24 cellular contexts compared by ENCODE assay signal in the genomic region with DNA sequence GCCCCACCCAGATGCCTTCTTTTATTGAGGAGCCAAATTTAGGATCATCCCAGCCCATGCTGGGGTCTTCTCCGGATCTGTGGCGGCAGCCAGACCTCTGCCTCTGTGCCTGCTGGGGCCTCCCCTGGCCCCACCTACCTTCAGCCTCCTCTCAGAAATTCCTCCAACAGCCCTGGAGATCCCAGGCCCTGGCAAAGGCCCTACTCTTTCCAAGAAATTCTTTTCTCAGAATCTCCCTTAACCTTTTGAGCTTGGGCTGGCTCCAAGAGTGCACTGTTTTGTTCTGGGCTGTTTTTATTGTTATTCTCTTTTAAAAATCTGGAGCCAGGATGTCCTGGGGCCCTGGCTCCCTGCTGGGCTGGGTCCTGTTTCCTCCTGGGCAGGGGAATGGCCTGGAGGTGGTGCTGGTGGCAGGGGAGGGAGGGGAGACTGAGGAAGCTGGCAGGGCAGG. TPM values are rescaled to one million over a fixed set of nuclear protein-coding genes. Genes with fewer than 3 reads are reported as not detected.
DNase-seq lines count a peak whose midpoint lies in the region; ATAC-seq and TF ChIP-seq lines count a peak whose summit lies in the region.
"Had no signal": no experiment of that assay in that cellular context is flagged by ENCODE, and none has a peak within 500 bp of the region (broad histone marks: within the 10 kb centered on the region; RNA-seq: fewer than 3 reads in every experiment).

No MANE protein-coding gene starts in this region.

- H3K9me3 ChIP-seq in H9 (ENCODE audit: control insufficient read depth, low read depth, low read length) (no peaks in the 10 kb centered on the region), left ventricle myocardium inferior (replicated peaks) (no peaks in the 10 kb centered on the region), SJCRH30 (replicated peaks) (no peaks in the 10 kb centered on the region)
- H3K9me3 ChIP-seq: adrenal gland, esophagus muscularis mucosa, SJSA1 had no signal

- WGBS in H9 (ENCODE audit: extremely low coverage, insufficient read length, low lambda C conversion rate), result no CpG with 5 or more reads among the region's 2 CpGs

- no peak overlapping the region for H2BK15ac ChIP-seq in H9 (ENCODE audit: low read depth, low read length)

- H3K36me3 Mint-ChIP-seq in H9 (ENCODE audit: insufficient read depth in 1 of 3, low read depth in 3 of 3), result peaks cover 44 to 89% (median 53%) of the 10 kb centered on the region in 3 experiments

- no peak overlapping the region for H3K23ac ChIP-seq in H9 (ENCODE audit: insufficient read length, low read depth, low read length)

- intact Hi-C loops in left ventricle myocardium inferior (cut with micrococcal nuclease), result no loop called here
- intact Hi-C loops in left colon (cut with DNase I, micrococcal nuclease), result no loop called here

- no peak overlapping the region for H4K91ac ChIP-seq in H9 (ENCODE audit: insufficient read length, low read depth, low read length)

- H3K4me3 ChIP-seq in left ventricle myocardium inferior, result no peak overlapping the region
- no peak overlapping the region for H3K4me3 ChIP-seq in SJCRH30
- H3K4me3 ChIP-seq: adrenal gland, esophagus muscularis mucosa, K562, PC-9, SJSA1 had no signal

- H3K79me2 ChIP-seq in H9 (ENCODE audit: insufficient read depth, low read length), result no peaks in the 10 kb centered on the region

- no peaks in the 10 kb centered on the region for H3K79me1 ChIP-seq in H9 (ENCODE audit: insufficient read depth, low read depth, low read length, poor library complexity, severe bottlenecking)

- H4K8ac ChIP-seq in H9 (replicated peaks; ENCODE audit: insufficient read length, low read depth, low read length), result no peak overlapping the region

- no peak overlapping the region for H2BK5ac ChIP-seq in H9 (ENCODE audit: insufficient read length, low read length)

- DNase-seq in H9 (no peak), astrocyte of the hippocampus (ENCODE audit: low read depth, low spot score) (peak; percentile 21), left ventricle myocardium inferior (peak; percentile 40), pulmonary artery endothelial cell (ENCODE audit: low read depth, low spot score) (peak; percentile 73), foreskin keratinocyte (no peak), NCI-H1092 treated with DMSO at 0.1 percent for 48 hours (lab: John Stamatoyannopoulos, UW) (no peak), SJCRH30 (no peak), left colon (no peak)
- DNase-seq: activated CD4-positive, alpha-beta T cell treated with anti-CD3 and anti-CD28 coated beads, Interleukin-2, amount 50 U/mL, for 48 hours; caudate nucleus; GDM1; glutamatergic neuron; MV-4-11; NCI-H187 treated with DMSO at 0.1 percent for 48 hours; NCI-H345; PC-9 had no signal

- no peak overlapping the region for H2BK20ac ChIP-seq in H9 (ENCODE audit: low read depth, low read length, poor library complexity, severe bottlenecking)

- H3K56ac ChIP-seq in H9 (ENCODE audit: insufficient read length, low read depth, low read length), result no peak overlapping the region

- peaks cover 14 to 19% of the 10 kb centered on the region in 2 experiments for H3K4me1 Mint-ChIP-seq in H9
- H3K4me1 Mint-ChIP-seq: CD14-positive monocyte had no signal

- H3K18ac ChIP-seq in H9 (ENCODE audit: insufficient read length, low read depth, low read length), result no peak overlapping the region

- H3K4ac ChIP-seq in H9 (ENCODE audit: low read depth, low read length), result no peak overlapping the region

- H4K20me1 ChIP-seq in H9 (ENCODE audit: control insufficient read depth, insufficient read depth, insufficient read length), result no peaks in the 10 kb centered on the region

- H3K27me3 ChIP-seq in H9 (ENCODE audit: insufficient read depth, low read length), result no peaks in the 10 kb centered on the region
- peaks cover 20% of the 10 kb centered on the region for H3K27me3 ChIP-seq in left ventricle myocardium inferior (ENCODE audit: low read depth)
- H3K27me3 ChIP-seq in foreskin keratinocyte, result no peaks in the 10 kb centered on the region
- no peaks in the 10 kb centered on the region for H3K27me3 ChIP-seq in SJCRH30
- H3K27me3 ChIP-seq: adrenal gland, esophagus muscularis mucosa, SJSA1 had no signal

- TF ChIP-seq CTCF in H9 (conservative IDR thresholded peaks at IDR 0.05), result no peak
- TF ChIP-seq CTCF in left ventricle myocardium inferior (IDR thresholded peaks at IDR 0.05; ENCODE audit: borderline replicate concordance), result no peak
- TF ChIP-seq CTCF in foreskin keratinocyte (conservative IDR thresholded peaks at IDR 0.05), result no peak

- H3K23me2 ChIP-seq in H9 (ENCODE audit: insufficient read length, low read depth, low read length, poor library complexity, severe bottlenecking), result no peaks in the 10 kb centered on the region

- H2AK5ac ChIP-seq in H9 (ENCODE audit: insufficient read length, low read length), result no peak overlapping the region

- ATAC-seq in foreskin keratinocyte, result no peak
- ATAC-seq in left colon, result no peak
- ATAC-seq: K562 had no signal

- no peak overlapping the region; the same call in 1 of the 2 replicates for H3K14ac ChIP-seq in H9 (ENCODE audit: insufficient read depth, low read length)

- H2BK120ac ChIP-seq in H9 (ENCODE audit: low read depth, low read length, poor library complexity, severe bottlenecking), result no peak overlapping the region

- H3K9me3 Mint-ChIP-seq in H9, result no peaks in the 10 kb centered on the region; a peak in 1 of 5 replicates
- H3K9me3 Mint-ChIP-seq: CD14-positive monocyte had no signal

- H3K4me1 ChIP-seq in H9 (ENCODE audit: insufficient read depth, low read length) (no peaks in the 10 kb centered on the region), left ventricle myocardium inferior (peaks cover 54% of the 10 kb centered on the region), foreskin keratinocyte (peaks cover 8% of the 10 kb centered on the region), SJCRH30 (no peaks in the 10 kb centered on the region)

- no peak overlapping the region for H3T11ph ChIP-seq in H9 (ENCODE audit: low read length)

- H3K9ac ChIP-seq in H9 (ENCODE audit: extremely low read depth, insufficient read length, low read length), result no peak overlapping the region

- peak overlapping the region in 2 of 3 experiments; percentile 42 to 52; a peak in 3 of 7 replicates for H3K27ac Mint-ChIP-seq in H9

- H3K27ac ChIP-seq in H9 (ENCODE audit: insufficient read length, low read depth, low read length) (no peak overlapping the region), left ventricle myocardium inferior (replicated peaks) (peak overlapping the region; percentile 75), foreskin keratinocyte (no peak overlapping the region), SJCRH30 (no peak overlapping the region)
- H3K27ac ChIP-seq: esophagus muscularis mucosa, PC-9, SJSA1, VCaP had no signal

- H2AFZ ChIP-seq in H9 (ENCODE audit: low read length), result no peak overlapping the region
- H2AFZ ChIP-seq: PC-9 had no signal

- H3K27me3 Mint-ChIP-seq in H9 (ENCODE audit: low read depth), result no peaks in the 10 kb centered on the region

- H3K36me3 ChIP-seq in left ventricle myocardium inferior (peaks cover 26% of the 10 kb centered on the region), SJCRH30 (no peaks in the 10 kb centered on the region; the same call in 1 of the 2 replicates)

- no peak overlapping the region for H3K4me2 ChIP-seq in H9 (ENCODE audit: insufficient read depth, insufficient read length, low read length)
- H3K4me2 ChIP-seq: PC-9 had no signal

- H2BK12ac ChIP-seq in H9 (ENCODE audit: insufficient read length, low read depth, low read length), result no peak overlapping the region

- H4K5ac ChIP-seq in H9 (ENCODE audit: insufficient read length, low read depth, low read length), result no peak overlapping the region

- H3K4me3 Mint-ChIP-seq in H9, result no peak overlapping the region
- H3K4me3 Mint-ChIP-seq: CD14-positive monocyte had no signal

RNA-seq across cellular contexts. Expression of a gene that starts 57.8 kb away (rescaled TPM):
- total RNA-seq in H9 (2021), result 3.1 and 3.2 TPM in 2 replicates
- total RNA-seq in left ventricle myocardium inferior, result 59.1 TPM
- 0.04 TPM in 1 of 2 replicates, not detected in the other for total RNA-seq in pulmonary artery endothelial cell
- total RNA-seq in foreskin keratinocyte, result 0.78 and 0.81 TPM in 2 replicates
- 0.47 and 0.57 TPM in 2 replicates for polyA plus RNA-seq in foreskin keratinocyte
- 0.57 and 0.96 TPM in 2 replicates for total RNA-seq in SJCRH30 (2014; rRNA removed; shearing (Covaris generic))
- total RNA-seq in left colon, result 1 to 10 TPM in 1 of 2 donors, under 1 TPM in 1; 0.49 to 1.7 TPM
- total RNA-seq: K562; PC-9; T-helper 2 cell treated with Interferon-gamma antibody and Interleukin-4, amounts not matched to agents 100 ng/mL and 5 ng/mL, for 36 hours had no signal
- polyA plus RNA-seq: AG04450, CD14-positive monocyte had no signal

Comparison
In these comparisons a context has a peak if more than half of its experiments do, and no peak if none do; other contexts are left out.
1. DNase-seq: peak in astrocyte of the hippocampus (single experiment), left ventricle myocardium inferior (single experiment) and pulmonary artery endothelial cell (single experiment); none in H9 (single experiment), foreskin keratinocyte (0 of 2), NCI-H1092 treated with DMSO at 0.1 percent for 48 hours (single experiment), SJCRH30 (0 of 2) and left colon (0 of 2).
2. RNA of a gene that starts 57.8 kb away (total RNA-seq): 59.1 TPM in left ventricle myocardium inferior (single experiment); 3.1 to 3.2 TPM in H9, 0.49 to 1.7 TPM in left colon, 0.78 to 0.81 TPM in foreskin keratinocyte, 0.57 to 0.96 TPM in SJCRH30 and 0.04 TPM in pulmonary artery endothelial cell; every median in the first group is over 10 times any median in the second.